ENCODE assay signal across 24 cellular contexts in the genomic region with DNA sequence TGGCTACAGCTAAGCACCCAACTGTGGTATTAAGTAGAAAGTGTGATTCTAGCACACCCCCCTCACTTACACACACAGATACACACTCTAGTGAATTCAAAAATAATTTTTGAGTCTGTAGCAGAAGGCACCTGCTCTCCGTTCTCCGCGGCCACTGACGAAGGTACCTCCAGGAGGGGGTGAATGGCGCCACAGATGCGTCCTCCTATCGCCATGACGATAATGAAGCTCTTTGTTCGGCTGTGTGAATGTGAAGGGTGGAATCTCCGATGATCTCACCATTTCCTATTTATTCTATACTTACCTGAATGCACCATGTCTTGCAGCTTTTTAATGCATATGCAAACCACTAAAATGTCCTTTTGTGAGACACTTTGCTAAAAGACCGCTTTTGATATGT.
DNase-seq lines count a peak whose midpoint lies in the region; ATAC-seq lines count a peak whose summit lies in the region.
"Had no signal": no experiment of that assay in that cellular context is flagged by ENCODE, and none has a peak within 500 bp of the region (broad histone marks: within the 10 kb centered on the region; RNA-seq: fewer than 3 reads in every experiment).

No MANE protein-coding gene starts in this region.

- peaks cover 10 to 13% of the 10 kb centered on the region in 2 donors for H3K4me1 Mint-ChIP-seq in stimulated activated naive B cell treated with anti-CD40 and anti-IgM and Interleukin-4, amounts not matched to agents 10 μg/mL and 1 μg/mL and 100 μg/mL, for 72 hours

- DNase-seq in NCI-H146 (lab: John Stamatoyannopoulos, UW) (peak; percentile 1), NCI-H146 treated with DMSO at 0.1 percent for 48 hours (lab: John Stamatoyannopoulos, UW; ENCODE audit: unreplicated experiment) (no peak), NCI-H2227 treated with DMSO at 0.1 percent for 48 hours (lab: John Stamatoyannopoulos, UW) (peak; percentile 17), iPS DF 6.9 (ENCODE audit: low read depth, low spot score) (peak; percentile 9), GM03348 (ENCODE audit: low spot score) (no peak)
- DNase-seq in activated T-cell treated with anti-CD3 and anti-CD28 coated beads, Interleukin-2, amount 50 U/mL, for 48 hours, result no peak
- no peak for DNase-seq in stimulated activated naive B cell treated with anti-CD40 and anti-IgM and Interleukin-4, amounts not matched to agents 10 μg/mL and 1 μg/mL and 100 μg/mL, for 72 hours
- DNase-seq: activated CD4-positive, alpha-beta memory T cell treated with anti-CD3 and anti-CD28 coated beads for 36 hours; CD4-positive, CD25-positive, alpha-beta regulatory T cell; effector memory CD4-positive, alpha-beta T cell; erythroblast; left colon; NCI-H2081 treated with DMSO at 0.1 percent for 48 hours; stimulated activated CD4-positive, alpha-beta T cell treated with anti-CD3 and anti-CD28 coated beads, Interleukin-15, amount 100 ng/mL, for 24 hours; stimulated activated naive CD4-positive, alpha-beta T cell; uterus had no signal

- H3K4me3 ChIP-seq in iPS DF 6.9 (ENCODE audit: low read length), result no peak overlapping the region
- H3K4me3 ChIP-seq: coronary artery, thoracic aorta, uterus had no signal

- no peaks in the 10 kb centered on the region for H3K9me3 ChIP-seq in iPS DF 6.9 (ENCODE audit: control insufficient read depth, insufficient read depth, low read length)
- H3K9me3 ChIP-seq: thoracic aorta, uterus had no signal

- WGBS in iPS DF 6.9 (ENCODE audit: insufficient coverage, insufficient read length), result no CpG with 5 or more reads among the region's 11 CpGs

- peaks cover 21 to 22% of the 10 kb centered on the region in 2 donors for H3K27me3 Mint-ChIP-seq in stimulated activated naive B cell treated with anti-CD40 and anti-IgM and Interleukin-4, amounts not matched to agents 10 μg/mL and 1 μg/mL and 100 μg/mL, for 72 hours
- H3K27me3 Mint-ChIP-seq: memory B cell had no signal

- no peak overlapping the region for H3K27ac ChIP-seq in iPS DF 6.9 (ENCODE audit: low read length)
- H3K27ac ChIP-seq: coronary artery, RWPE1, thoracic aorta, uterus had no signal

- no peak for ATAC-seq in esophagus mucosa
- ATAC-seq in stimulated activated naive B cell treated with anti-CD40 and anti-IgM and Interleukin-4, amounts not matched to agents 10 μg/mL and 1 μg/mL and 100 μg/mL, for 72 hours (replicated peaks), result no peak
- ATAC-seq: activated CD4-positive, CD25-positive, alpha-beta regulatory T cell treated with anti-CD3 and anti-CD28 coated beads, Interleukin-2, amount 50 U/mL, for 24 hours; left colon had no signal

- no peaks in the 10 kb centered on the region for H3K36me3 Mint-ChIP-seq in stimulated activated naive B cell treated with anti-CD40 and anti-IgM and Interleukin-4, amounts not matched to agents 10 μg/mL and 1 μg/mL and 100 μg/mL, for 72 hours
- H3K36me3 Mint-ChIP-seq: activated CD4-positive, alpha-beta memory T cell treated with anti-CD3 and anti-CD28 coated beads for 36 hours; activated naive CD4-positive, alpha-beta T cell treated with anti-CD3 and anti-CD28 coated beads, Interleukin-2, amount 50 U/mL, for 24 hours; CD4-positive, CD25-positive, alpha-beta regulatory T cell; memory B cell had no signal

- no peaks in the 10 kb centered on the region for H3K4me1 ChIP-seq in iPS DF 6.9 (ENCODE audit: control insufficient read depth, insufficient read depth, low read length)
- H3K4me1 ChIP-seq: uterus had no signal

- H3K27me3 ChIP-seq in iPS DF 6.9 (ENCODE audit: control insufficient read depth, insufficient read depth, low read length), result no peaks in the 10 kb centered on the region
- H3K27me3 ChIP-seq: uterus had no signal

- no peaks in the 10 kb centered on the region for H3K36me3 ChIP-seq in iPS DF 6.9 (ENCODE audit: control insufficient read depth, insufficient read depth, low read length)
- H3K36me3 ChIP-seq: thoracic aorta, uterus had no signal

- no peak overlapping the region for H3K27ac Mint-ChIP-seq in stimulated activated naive B cell treated with anti-CD40 and anti-IgM and Interleukin-4, amounts not matched to agents 10 μg/mL and 1 μg/mL and 100 μg/mL, for 72 hours
- H3K27ac Mint-ChIP-seq: activated CD4-positive, alpha-beta memory T cell treated with anti-CD3 and anti-CD28 coated beads for 36 hours; activated naive CD4-positive, alpha-beta T cell treated with anti-CD3 and anti-CD28 coated beads, Interleukin-2, amount 50 U/mL, for 24 hours; activated T-helper 2 cell treated with anti-CD3 and anti-CD28 coated beads, Interferon-gamma antibody, Interleukin-2, Interleukin-4, amounts not matched to agents 10 μg/mL and 5 μg/mL and 100 μg/mL, durations not matched to agents 14 hours and 24 hours and 36 hours; CD4-positive, CD25-positive, alpha-beta regulatory T cell; memory B cell had no signal

- H3K4me3 Mint-ChIP-seq in stimulated activated naive B cell treated with anti-CD40 and anti-IgM and Interleukin-4, amounts not matched to agents 10 μg/mL and 1 μg/mL and 100 μg/mL, for 72 hours, result no peak overlapping the region
- H3K4me3 Mint-ChIP-seq: activated CD4-positive, alpha-beta memory T cell treated with anti-CD3 and anti-CD28 coated beads for 36 hours; activated naive CD4-positive, alpha-beta T cell treated with anti-CD3 and anti-CD28 coated beads, Interleukin-2, amount 50 U/mL, for 24 hours; CD4-positive, CD25-positive, alpha-beta regulatory T cell; memory B cell had no signal

- no peaks in the 10 kb centered on the region for H3K9me3 Mint-ChIP-seq in stimulated activated naive B cell treated with anti-CD40 and anti-IgM and Interleukin-4, amounts not matched to agents 10 μg/mL and 1 μg/mL and 100 μg/mL, for 72 hours
- H3K9me3 Mint-ChIP-seq: activated CD4-positive, alpha-beta memory T cell treated with anti-CD3 and anti-CD28 coated beads for 36 hours; activated naive CD4-positive, alpha-beta T cell treated with anti-CD3 and anti-CD28 coated beads, Interleukin-2, amount 50 U/mL, for 24 hours; activated T-helper 2 cell treated with anti-CD3 and anti-CD28 coated beads, Interferon-gamma antibody, Interleukin-2, Interleukin-4, amounts not matched to agents 10 μg/mL and 5 μg/mL and 100 μg/mL, durations not matched to agents 14 hours and 24 hours and 36 hours; CD4-positive, CD25-positive, alpha-beta regulatory T cell; memory B cell had no signal

Comparison
In these comparisons a context has a peak if more than half of its experiments do, and no peak if none do; other contexts are left out.
1. DNase-seq: peak in NCI-H146 (single experiment), NCI-H2227 treated with DMSO at 0.1 percent for 48 hours (single experiment) and iPS DF 6.9 (single experiment); none in NCI-H146 treated with DMSO at 0.1 percent for 48 hours (single experiment), GM03348 (single experiment), activated T-cell treated with anti-CD3 and anti-CD28 coated beads, Interleukin-2, amount 50 U/mL, for 48 hours (0 of 2) and stimulated activated naive B cell treated with anti-CD40 and anti-IgM and Interleukin-4, amounts not matched to agents 10 μg/mL and 1 μg/mL and 100 μg/mL, for 72 hours (single experiment).